In the genomic region with DNA sequence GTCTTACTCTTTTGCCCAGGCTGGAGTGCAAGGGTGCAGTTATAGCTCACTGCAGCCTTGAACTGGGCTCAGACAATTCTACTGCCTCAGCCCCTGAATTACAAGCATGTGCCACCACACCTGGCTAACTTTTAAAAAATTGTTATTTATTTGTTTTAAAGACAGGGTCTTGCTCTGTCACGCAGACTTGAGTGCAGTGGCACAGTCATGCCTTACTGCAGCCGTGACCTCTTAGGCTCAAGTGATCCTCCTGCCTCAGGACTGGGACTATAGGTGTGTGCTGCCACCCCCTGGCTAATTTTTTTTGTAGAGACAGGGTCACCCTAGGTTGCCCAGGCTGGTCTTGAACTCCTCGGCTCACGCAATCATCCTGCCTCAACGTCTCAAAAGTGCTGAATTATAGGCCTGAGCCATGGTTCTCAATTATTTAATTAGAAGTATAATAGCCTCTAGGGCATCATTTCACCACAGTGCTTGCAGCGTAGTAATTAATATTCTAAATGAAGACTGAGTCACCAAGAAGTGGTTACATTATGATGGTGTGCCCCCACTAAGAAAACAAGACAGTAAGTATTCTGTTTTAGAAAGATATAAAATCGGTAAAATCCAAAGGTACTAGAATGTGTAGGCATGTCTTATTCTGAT, we compare ENCODE assay signal across 8 cellular contexts.
A peak's percentile ranks its signal among the peaks of the same experiment; 100 is the strongest.
DNase-seq lines count a peak whose midpoint lies in the region; ATAC-seq and TF ChIP-seq lines count a peak whose summit lies in the region.

No MANE protein-coding gene starts in this region.

- no peaks in the 10 kb centered on the region for H3K36me3 ChIP-seq in ascending aorta

- in situ Hi-C loops in ACHN (cut with HindIII; ENCODE audit: low pct_ligation_motif_present, low pct_unique_long_range_greater_than_20kb, low sequenced_read_pairs), result no loop called here
- in situ Hi-C loops in GM13977 (cut with MboI; ENCODE audit: low pct_unique_long_range_greater_than_20kb, low sequenced_read_pairs, unreplicated experiment), result loop anchor here (10.0 to 25.0 kb wide), 2 partner anchors 144 to 376 kb away; no protein-coding TSS in a partner anchor

- H3K4me1 ChIP-seq in ascending aorta, result no peaks in the 10 kb centered on the region

- TF ChIP-seq CTCF in GM13977 (IDR thresholded peaks at IDR 0.05; ENCODE audit: extremely low read depth, insufficient read depth, missing control alignments), result peak; percentile 58
- peak; percentile 19 to 54 (median 28) for TF ChIP-seq CTCF in ascending aorta (IDR thresholded peaks at IDR 0.05)

- H3K4me3 ChIP-seq in ascending aorta, result no peak overlapping the region

- H3K27ac ChIP-seq in ascending aorta, result no peak overlapping the region

- no peaks in the 10 kb centered on the region for H3K27me3 ChIP-seq in ascending aorta

- H3K9me3 ChIP-seq in ascending aorta, result no peaks in the 10 kb centered on the region

- peak; percentile 30 for DNase-seq in ACHN
- DNase-seq in GM13977 (ENCODE audit: low spot score), result no peak
- peak; percentile 39 to 56 for DNase-seq in SHP77 (lab: John Stamatoyannopoulos, UW)
- DNase-seq in ascending aorta (ENCODE audit: low spot score in 2 of 2), result no peak
- peak; percentile 52 to 61 for DNase-seq in left colon
- peak in 5 of 6 experiments; percentile 2 to 36 (median 15) for DNase-seq in stimulated activated naive CD4-positive, alpha-beta T cell (lab: John Stamatoyannopoulos, UW)

- peak; percentile 83 for ATAC-seq in HG03095 (IDR thresholded peaks at IDR 0.05; ENCODE audit: unreplicated experiment)
- peak; percentile 79 for ATAC-seq in left colon
- no peak for ATAC-seq in HG02840 (IDR thresholded peaks at IDR 0.05; ENCODE audit: low FRiP score, unreplicated experiment)

- intact Hi-C loops in ascending aorta (cut with DNase I) (loop anchor here (1.0 kb wide), 1 partner anchor 142 kb away; no protein-coding TSS in a partner anchor), left colon (cut with DNase I, micrococcal nuclease) (no loop called here)

Comparison
In these comparisons a context has a peak if more than half of its experiments do, and no peak if none do; other contexts are left out.
1. DNase-seq: peak in ACHN (single experiment), SHP77 (2 of 2), left colon (2 of 2) and stimulated activated naive CD4-positive, alpha-beta T cell (5 of 6); none in GM13977 (single experiment) and ascending aorta (0 of 2).